ENCODE assay signal across 13 cellular contexts in genomic region chr1:31799196-31799894, GRCh38. TPM values are rescaled to one million over a fixed set of nuclear protein-coding genes. Genes with fewer than 3 reads are reported as not detected.
A peak's percentile ranks its signal among the peaks of the same experiment; 100 is the strongest.
DNase-seq lines count a peak whose midpoint lies in the region; ATAC-seq and TF ChIP-seq lines count a peak whose summit lies in the region.
"Had no signal": no experiment of that assay in that cellular context is flagged by ENCODE, and none has a peak within 500 bp of the region (broad histone marks: within the 10 kb centered on the region; RNA-seq: fewer than 3 reads in every experiment).

No MANE protein-coding gene starts in this region.

- H3K4me1 Mint-ChIP-seq in GM23338 (peaks cover 34% of the 10 kb centered on the region), glutamatergic neuron (ENCODE audit: low read depth, unreplicated experiment) (no peaks in the 10 kb centered on the region), Caco-2 (ENCODE audit: low read depth, unreplicated experiment) (peaks cover 2% of the 10 kb centered on the region)

- H4K20me1 ChIP-seq in GM23338 (replicated peaks; ENCODE audit: insufficient read depth) = no peaks in the 10 kb centered on the region

- H3K9me2 ChIP-seq in GM23338 (ENCODE audit: insufficient read depth) = no peaks in the 10 kb centered on the region

- CTCF ChIA-PET in Caco-2 (lab: Charles Lee) = interaction anchor here (3.0 kb wide), 1 partner anchor 10 kb away, joined by 18 read pairs; no protein-coding TSS in a partner anchor

- DNase-seq in GM23338 (ENCODE audit: low spot score) (no peak), SJSA1 (ENCODE audit: low read depth in 1 of 2, low spot score in 2 of 2) (peak in 1 of 2 experiments; percentile 43), glutamatergic neuron (peak; percentile 11), Caco-2 (no peak)
- DNase-seq: activated CD4-positive, CD25-positive, alpha-beta regulatory T cell; COR-L47; effector memory CD8-positive, alpha-beta T cell; NCI-H2081 treated with DMSO at 0.1 percent for 48 hours had no signal

- H3K9me3 Mint-ChIP-seq in GM23338 (no peaks in the 10 kb centered on the region), glutamatergic neuron (ENCODE audit: unreplicated experiment) (no peaks in the 10 kb centered on the region), Caco-2 (ENCODE audit: unreplicated experiment) (no peaks in the 10 kb centered on the region)
- H3K9me3 Mint-ChIP-seq: effector memory CD8-positive, alpha-beta T cell; natural killer cell treated with Interleukin-12 subunit alpha and Interleukin-12 subunit beta and Interleukin-15 and Interleukin-18, amount 100 ng/mL, for 72 hours had no signal

- peak overlapping the region; percentile 56; the same call in 1 of the 2 replicates for H2AFZ ChIP-seq in GM23338

- H3K79me2 ChIP-seq in GM23338 (replicated peaks; ENCODE audit: insufficient read depth) = no peaks in the 10 kb centered on the region

- no peak overlapping the region for H3K27ac ChIP-seq in GM23338 (ENCODE audit: low read depth)
- peak overlapping the region; percentile 34 for H3K27ac ChIP-seq in SJSA1

- H3K9ac ChIP-seq in skeletal muscle satellite cell (ENCODE audit: low read depth, low read length) = peak overlapping the region; percentile 83

- no peaks in the 10 kb centered on the region for H3K36me3 ChIP-seq in GM23338 (ENCODE audit: insufficient read depth)
- peaks cover 21% of the 10 kb centered on the region for H3K36me3 ChIP-seq in SJSA1
- H3K36me3 ChIP-seq in skeletal muscle satellite cell (ENCODE audit: insufficient read depth, low read length) = peaks cover 22% of the 10 kb centered on the region
- H3K36me3 ChIP-seq in Caco-2 (ENCODE audit: control insufficient read depth, insufficient read depth, low read length) = no peaks in the 10 kb centered on the region

- POLR2A ChIA-PET in Caco-2 (lab: Charles Lee) = no interaction called here

- ATAC-seq in GM23338 (peak; percentile 58), GM21515 (IDR thresholded peaks at IDR 0.05; ENCODE audit: unreplicated experiment) (no peak), HG02610 (IDR thresholded peaks at IDR 0.05; ENCODE audit: unreplicated experiment) (no peak)
- ATAC-seq: effector memory CD8-positive, alpha-beta T cell had no signal

- H3K4me3 ChIP-seq in GM23338 (no peak overlapping the region), SJSA1 (no peak overlapping the region; the same call in 1 of the 2 replicates), skeletal muscle satellite cell (ENCODE audit: low read length) (peak overlapping the region; percentile 81), Caco-2 (ENCODE audit: low read depth, low read length) (no peak overlapping the region)

- H3K4me3 Mint-ChIP-seq in GM23338 (no peak overlapping the region), glutamatergic neuron (ENCODE audit: unreplicated experiment) (no peak overlapping the region), Caco-2 (ENCODE audit: unreplicated experiment) (no peak overlapping the region)
- H3K4me3 Mint-ChIP-seq: effector memory CD8-positive, alpha-beta T cell; natural killer cell treated with Interleukin-12 subunit alpha and Interleukin-12 subunit beta and Interleukin-15 and Interleukin-18, amount 100 ng/mL, for 72 hours had no signal

- no peaks in the 10 kb centered on the region for H3F3A ChIP-seq in GM23338 (replicated peaks; ENCODE audit: low read depth)

- H3K27ac Mint-ChIP-seq in GM23338 (no peak overlapping the region), glutamatergic neuron (ENCODE audit: unreplicated experiment) (no peak overlapping the region), Caco-2 (ENCODE audit: unreplicated experiment) (no peak overlapping the region)
- H3K27ac Mint-ChIP-seq: natural killer cell treated with Interleukin-12 subunit alpha and Interleukin-12 subunit beta and Interleukin-15 and Interleukin-18, amount 100 ng/mL, for 72 hours had no signal

- no peaks in the 10 kb centered on the region for H3K36me3 Mint-ChIP-seq in GM23338 (ENCODE audit: low read depth)
- H3K36me3 Mint-ChIP-seq in glutamatergic neuron (ENCODE audit: unreplicated experiment) = no peaks in the 10 kb centered on the region
- no peaks in the 10 kb centered on the region for H3K36me3 Mint-ChIP-seq in Caco-2 (ENCODE audit: insufficient read depth, unreplicated experiment)
- H3K36me3 Mint-ChIP-seq: natural killer cell treated with Interleukin-12 subunit alpha and Interleukin-12 subunit beta and Interleukin-15 and Interleukin-18, amount 100 ng/mL, for 72 hours had no signal

- H3K4me1 ChIP-seq in GM23338 (ENCODE audit: insufficient read depth) (peaks cover 3% of the 10 kb centered on the region; the same call in 1 of the 2 replicates), SJSA1 (replicated peaks) (peaks cover 52% of the 10 kb centered on the region), skeletal muscle satellite cell (ENCODE audit: control insufficient read depth, insufficient read depth, low read length) (peaks cover 41% of the 10 kb centered on the region), Caco-2 (no peaks in the 10 kb centered on the region)

- no TSS peak for BruUV-seq in Caco-2 (replicated peaks; lab: Mats Ljungman, UMichigan)

- H3K9me3 ChIP-seq in SJSA1 (replicated peaks) (no peaks in the 10 kb centered on the region), skeletal muscle satellite cell (replicated peaks; ENCODE audit: low read length) (no peaks in the 10 kb centered on the region), Caco-2 (no peaks in the 10 kb centered on the region)

- TF ChIP-seq CTCF in GM23338 (conservative IDR thresholded peaks at IDR 0.05; ENCODE audit: low read depth in 2 of 2) (no peak), glutamatergic neuron (IDR thresholded peaks at IDR 0.05; ENCODE audit: partially characterized antibody, unreplicated experiment) (no peak), Caco-2 (IDR thresholded peaks at IDR 0.05; ENCODE audit: insufficient read depth in 1 of 2, low read depth in 1 of 2, low read length in 1 of 2, severe bottlenecking in 1 of 2, unreplicated experiment in 1 of 2) (no peak)

- intact Hi-C loops in Caco-2 (cut with micrococcal nuclease; ENCODE audit: unreplicated experiment) = no loop called here

- H3K27me3 ChIP-seq in GM23338 (ENCODE audit: insufficient read depth) (no peaks in the 10 kb centered on the region), SJSA1 (replicated peaks) (no peaks in the 10 kb centered on the region), skeletal muscle satellite cell (ENCODE audit: control insufficient read depth, insufficient read depth, low read length) (no peaks in the 10 kb centered on the region), Caco-2 (replicated peaks; ENCODE audit: control insufficient read depth, insufficient read depth, low read length) (no peaks in the 10 kb centered on the region)

- peaks cover 10% of the 10 kb centered on the region for H3K27me3 Mint-ChIP-seq in GM23338 (ENCODE audit: insufficient read depth, low read depth, poor library complexity)
- H3K27me3 Mint-ChIP-seq in glutamatergic neuron (ENCODE audit: unreplicated experiment) = peaks cover 10% of the 10 kb centered on the region
- no peaks in the 10 kb centered on the region for H3K27me3 Mint-ChIP-seq in Caco-2 (ENCODE audit: insufficient read depth, unreplicated experiment)

- H3K4me2 ChIP-seq in GM23338 (no peak overlapping the region), skeletal muscle satellite cell (ENCODE audit: low read length) (peak overlapping the region; percentile 88)

TF ChIP-seq in GM23338, 12 proteins besides CTCF, POLR2A, EP300 and RAD21:
- TF ChIP-seq ZNF331 (CRISPR knock-in tag; IDR thresholded peaks at IDR 0.05; ENCODE audit: low read depth) (no peak), ZNF114 (CRISPR knock-in tag; IDR thresholded peaks at IDR 0.05) (no peak), CREB1 (CRISPR knock-in tag; IDR thresholded peaks at IDR 0.05; ENCODE audit: low read depth) (no peak)

RNA-seq across cellular contexts. Expression of gene SPOCD1, which starts 16.5 kb away (rescaled TPM):
- 1.3 and 2.9 TPM in 2 replicates for total RNA-seq in GM23338 (2014; rRNA removed; shearing (Covaris generic))
- 0.68 and 0.73 TPM in 2 replicates for polyA plus RNA-seq in GM23338 (2016; fragmentation: Nextera tagmentation; extraction: Ambion mirVana)
- 40.3 and 64.0 TPM in 2 replicates for total RNA-seq in SJSA1 (2014; rRNA removed; shearing (Covaris generic))
- total RNA-seq in glutamatergic neuron (ENCODE audit: unreplicated experiment) (0.74 TPM), Caco-2 (2022) (0.26 and 0.66 TPM in 2 replicates)
- 65.5 and 77.1 TPM in 2 replicates for total RNA-seq in skeletal muscle satellite cell (2012; rRNA removed)
- total RNA-seq: natural killer cell treated with Interleukin-12 subunit alpha and Interleukin-12 subunit beta and Interleukin-15 and Interleukin-18, amount 100 ng/mL, for 72 hours; skeletal muscle tissue had no signal

RNA-seq across cellular contexts. Expression of gene ADGRB2, which starts 35.2 kb away (rescaled TPM):
- total RNA-seq in GM23338 (2014; rRNA removed; shearing (Covaris generic)) = 20.9 and 27.8 TPM in 2 replicates
- polyA plus RNA-seq in GM23338 (2016; fragmentation: Nextera tagmentation; extraction: Ambion mirVana) = 7.9 and 8.0 TPM in 2 replicates
- total RNA-seq in SJSA1 (2014; rRNA removed; shearing (Covaris generic)) = 15.4 and 15.8 TPM in 2 replicates
- total RNA-seq in glutamatergic neuron (ENCODE audit: unreplicated experiment) (15.8 TPM), Caco-2 (2022) (1.4 and 2.2 TPM in 2 replicates)
- 1.8 and 3.3 TPM in 2 replicates for total RNA-seq in skeletal muscle satellite cell (2012; rRNA removed)

Comparison
In these comparisons a context has a peak if more than half of its experiments do, and no peak if none do; other contexts are left out.
1. RNA of gene SPOCD1, which starts 16.5 kb away (total RNA-seq): 40.3 to 64.0 TPM in SJSA1; 1.3 to 2.9 TPM in GM23338, 0.74 TPM in glutamatergic neuron (single experiment) and 0.26 to 0.66 TPM in Caco-2; every median in the first group is over 10 times any median in the second.